ENCODE assay signal across 18 cellular contexts in genomic region chr16:69599731-69600130, GRCh38.
"Had no signal": no experiment of that assay in that cellular context is flagged by ENCODE, and none has a peak within 500 bp of the region (broad histone marks: within the 10 kb centered on the region; RNA-seq: fewer than 3 reads in every experiment).

No MANE protein-coding gene starts in this region.

- H3K9me3 Mint-ChIP-seq: activated CD4-positive, alpha-beta memory T cell treated with anti-CD3 and anti-CD28 coated beads, Interleukin-2, amount 10 ng/mL, durations not matched to agents 7 days and 5 days; activated T-cell treated with anti-CD3 and anti-CD28 coated beads, Interleukin-2, amount 50 U/mL, for 72 hours; immature natural killer cell; nephron had no signal

- H3K27ac Mint-ChIP-seq: activated CD4-positive, alpha-beta memory T cell treated with anti-CD3 and anti-CD28 coated beads, Interleukin-2, amount 10 ng/mL, durations not matched to agents 7 days and 5 days; activated CD4-positive, alpha-beta T cell treated with anti-CD3 and anti-CD28 coated beads for 36 hours had no signal

- H3K4me3 ChIP-seq: dorsolateral prefrontal cortex, esophagus squamous epithelium, stomach, thoracic aorta, uterus had no signal

- H3K27ac ChIP-seq: brain microvascular endothelial cell, dorsolateral prefrontal cortex, esophagus squamous epithelium, stomach, thoracic aorta, uterus, VCaP had no signal

- H3K4me1 ChIP-seq: uterus had no signal

- H3K27me3 Mint-ChIP-seq: activated CD4-positive, alpha-beta memory T cell treated with anti-CD3 and anti-CD28 coated beads, Interleukin-2, amount 10 ng/mL, durations not matched to agents 7 days and 5 days; activated CD4-positive, alpha-beta T cell treated with anti-CD3 and anti-CD28 coated beads for 36 hours had no signal

- DNase-seq: activated CD4-positive, alpha-beta memory T cell treated with anti-CD3 and anti-CD28 coated beads, Interleukin-2, amount 10 ng/mL, durations not matched to agents 7 days and 5 days; activated CD4-positive, alpha-beta T cell treated with anti-CD3 and anti-CD28 coated beads for 36 hours; activated CD8-positive, alpha-beta memory T cell treated with anti-CD3 and anti-CD28 coated beads, Interleukin-2, amount 50 U/mL, for 4 hours; activated T-cell treated with anti-CD3 and anti-CD28 coated beads, Interleukin-2, amount 50 U/mL, for 72 hours; amniotic stem cell; brain microvascular endothelial cell; dorsolateral prefrontal cortex; esophagus squamous epithelium; foreskin fibroblast; immature natural killer cell; left cardiac atrium; stimulated activated CD4-positive, alpha-beta T cell treated with anti-CD3 and anti-CD28 coated beads, Interleukin-15, amount 100 ng/mL, for 24 hours; stimulated activated CD4-positive, alpha-beta T cell treated with anti-CD3 and anti-CD28 coated beads, Interleukin-4, amount 100 ng/mL, for 24 hours; stomach; uterus had no signal

- H3K4me3 Mint-ChIP-seq: activated CD4-positive, alpha-beta memory T cell treated with anti-CD3 and anti-CD28 coated beads, Interleukin-2, amount 10 ng/mL, durations not matched to agents 7 days and 5 days; activated CD4-positive, alpha-beta T cell treated with anti-CD3 and anti-CD28 coated beads for 36 hours; activated T-cell treated with anti-CD3 and anti-CD28 coated beads, Interleukin-2, amount 50 U/mL, for 72 hours; immature natural killer cell; nephron had no signal

- H3K36me3 ChIP-seq: brain microvascular endothelial cell, esophagus squamous epithelium, stomach, thoracic aorta, uterus had no signal

- ATAC-seq: activated CD4-positive, alpha-beta T cell treated with anti-CD3 and anti-CD28 coated beads for 36 hours; activated T-cell treated with anti-CD3 and anti-CD28 coated beads, Interleukin-2, amount 50 U/mL, for 72 hours; left cardiac atrium had no signal

- H3K9me3 ChIP-seq: esophagus squamous epithelium, stomach, thoracic aorta, uterus had no signal

- H3K36me3 Mint-ChIP-seq: immature natural killer cell had no signal

- H3K27me3 ChIP-seq: brain microvascular endothelial cell, dorsolateral prefrontal cortex, esophagus squamous epithelium, stomach, uterus had no signal
